ENCODE assay signal across 11 cellular contexts in genomic region chr18:63073481-63073880, GRCh38.
A peak's percentile ranks its signal among the peaks of the same experiment; 100 is the strongest.
DNase-seq lines count a peak whose midpoint lies in the region; ATAC-seq and TF ChIP-seq lines count a peak whose summit lies in the region.
"Had no signal": no experiment of that assay in that cellular context is flagged by ENCODE, and none has a peak within 500 bp of the region (broad histone marks: within the 10 kb centered on the region; RNA-seq: fewer than 3 reads in every experiment).

No MANE protein-coding gene starts in this region.

- CTCF ChIA-PET in activated CD4-positive, alpha-beta memory T cell treated with anti-CD3 and anti-CD28 coated beads for 36 hours (lab: Charles Lee) = interaction anchor here (0.6 kb wide), 1 partner anchor 393 kb away, joined by 4 read pairs; no protein-coding TSS in a partner anchor
- CTCF ChIA-PET in activated CD4-positive, alpha-beta memory T cell treated with anti-CD3 and anti-CD28 coated beads, Interleukin-2, amount 10 ng/mL, durations not matched to agents 7 days and 5 days (lab: Charles Lee) = interaction anchor here (1.3 to 1.4 kb wide), 3 partner anchors 15 to 57 kb away, joined by 4 to 11 read pairs (median 4); no protein-coding TSS in a partner anchor
- CTCF ChIA-PET in HEK293 (lab: Yijun Ruan, JAX) = interaction anchor here (0.6 to 1.0 kb wide), 4 partner anchors 37 to 369 kb away, joined by 3 to 4 read pairs (median 3); no protein-coding TSS in a partner anchor

- peaks cover 19% of the 10 kb centered on the region for H3K4me1 ChIP-seq in HEK293 (ENCODE audit: control insufficient read depth, insufficient read depth, low read length)

- POLR2A ChIA-PET in activated CD4-positive, alpha-beta memory T cell treated with anti-CD3 and anti-CD28 coated beads for 36 hours (lab: Charles Lee) = no interaction called here
- POLR2A ChIA-PET in activated CD4-positive, alpha-beta memory T cell treated with anti-CD3 and anti-CD28 coated beads, Interleukin-2, amount 10 ng/mL, durations not matched to agents 7 days and 5 days (lab: Charles Lee) = no interaction called here
- POLR2A ChIA-PET in HEK293 (lab: Yijun Ruan, JAX) = no interaction called here

- DNase-seq in activated CD4-positive, alpha-beta memory T cell treated with anti-CD3 and anti-CD28 coated beads for 36 hours = peak; percentile 37
- DNase-seq in activated CD4-positive, alpha-beta memory T cell treated with anti-CD3 and anti-CD28 coated beads, Interleukin-2, amount 10 ng/mL, durations not matched to agents 7 days and 5 days = no peak
- DNase-seq in NCI-H526 treated with DMSO at 0.1 percent for 48 hours (lab: John Stamatoyannopoulos, UW) (peak; percentile 48), naive B cell (peak; percentile 24), brain microvascular endothelial cell (no peak)

- H3K4me3 ChIP-seq in HEK293 (ENCODE audit: low read depth, low read length) = no peak overlapping the region
- no peak overlapping the region for H3K4me3 ChIP-seq in brain microvascular endothelial cell (ENCODE audit: low read depth, low read length)
- H3K4me3 ChIP-seq: BLaER1 treated with 17β-estradiol and CSF1 and Interleukin-3, amounts not matched to agents 10 nM and 100 nM; SJSA1 had no signal

- H3K36me3 ChIP-seq in HEK293 (ENCODE audit: control insufficient read depth in 2 of 2, insufficient read depth in 1 of 2, low read length in 2 of 2) (no peaks in the 10 kb centered on the region), brain microvascular endothelial cell (replicated peaks) (no peaks in the 10 kb centered on the region)
- H3K36me3 ChIP-seq: BLaER1 treated with 17β-estradiol and CSF1 and Interleukin-3, amounts not matched to agents 10 nM and 100 nM; SJSA1 had no signal

- ATAC-seq in naive B cell (ENCODE audit: low read depth in 2 of 2) (peak; percentile 61 to 65), GM19023 (IDR thresholded peaks at IDR 0.05; ENCODE audit: unreplicated experiment) (no peak), HG03460 (IDR thresholded peaks at IDR 0.05; ENCODE audit: unreplicated experiment) (no peak)

- H3K27ac ChIP-seq in HEK293 (ENCODE audit: extremely low read depth, low read depth, low read length) = no peak overlapping the region
- H3K27ac ChIP-seq in brain microvascular endothelial cell = no peak overlapping the region
- H3K27ac ChIP-seq: BLaER1 treated with 17β-estradiol and CSF1 and Interleukin-3, amounts not matched to agents 10 nM and 100 nM; SJSA1 had no signal

- peaks cover 10% of the 10 kb centered on the region for H3K27me3 Mint-ChIP-seq in activated CD4-positive, alpha-beta memory T cell treated with anti-CD3 and anti-CD28 coated beads for 36 hours
- H3K27me3 Mint-ChIP-seq in activated CD4-positive, alpha-beta memory T cell treated with anti-CD3 and anti-CD28 coated beads, Interleukin-2, amount 10 ng/mL, durations not matched to agents 7 days and 5 days = peaks cover 34% of the 10 kb centered on the region
- no peaks in the 10 kb centered on the region for H3K27me3 Mint-ChIP-seq in naive B cell

- no peaks in the 10 kb centered on the region for H3K9me3 Mint-ChIP-seq in activated CD4-positive, alpha-beta memory T cell treated with anti-CD3 and anti-CD28 coated beads for 36 hours
- H3K9me3 Mint-ChIP-seq in activated CD4-positive, alpha-beta memory T cell treated with anti-CD3 and anti-CD28 coated beads, Interleukin-2, amount 10 ng/mL, durations not matched to agents 7 days and 5 days = no peaks in the 10 kb centered on the region
- peaks cover 0 to 7% (median 1%) of the 10 kb centered on the region in 7 donors for H3K9me3 Mint-ChIP-seq in naive B cell
- H3K9me3 Mint-ChIP-seq: naive thymus-derived CD8-positive, alpha-beta T cell had no signal

- no peaks in the 10 kb centered on the region for H3K9me3 ChIP-seq in HEK293 (ENCODE audit: control insufficient read depth, insufficient read depth, low read depth, low read length)
- H3K9me3 ChIP-seq: SJSA1 had no signal

- H3K27ac Mint-ChIP-seq in activated CD4-positive, alpha-beta memory T cell treated with anti-CD3 and anti-CD28 coated beads for 36 hours = no peak overlapping the region
- H3K27ac Mint-ChIP-seq in activated CD4-positive, alpha-beta memory T cell treated with anti-CD3 and anti-CD28 coated beads, Interleukin-2, amount 10 ng/mL, durations not matched to agents 7 days and 5 days = no peak overlapping the region
- H3K27ac Mint-ChIP-seq in naive B cell = no peak overlapping the region
- H3K27ac Mint-ChIP-seq: naive thymus-derived CD8-positive, alpha-beta T cell had no signal

- peaks cover 11% of the 10 kb centered on the region for H3K4me1 Mint-ChIP-seq in activated CD4-positive, alpha-beta memory T cell treated with anti-CD3 and anti-CD28 coated beads for 36 hours (ENCODE audit: low read depth)
- H3K4me1 Mint-ChIP-seq in activated CD4-positive, alpha-beta memory T cell treated with anti-CD3 and anti-CD28 coated beads, Interleukin-2, amount 10 ng/mL, durations not matched to agents 7 days and 5 days = peaks cover 13% of the 10 kb centered on the region
- peaks cover 14 to 18% (median 17%) of the 10 kb centered on the region in 3 donors for H3K4me1 Mint-ChIP-seq in naive B cell

- H3K36me3 Mint-ChIP-seq in activated CD4-positive, alpha-beta memory T cell treated with anti-CD3 and anti-CD28 coated beads for 36 hours = no peaks in the 10 kb centered on the region
- H3K36me3 Mint-ChIP-seq in activated CD4-positive, alpha-beta memory T cell treated with anti-CD3 and anti-CD28 coated beads, Interleukin-2, amount 10 ng/mL, durations not matched to agents 7 days and 5 days (ENCODE audit: low read depth) = no peaks in the 10 kb centered on the region
- no peaks in the 10 kb centered on the region for H3K36me3 Mint-ChIP-seq in naive B cell
- H3K36me3 Mint-ChIP-seq: naive thymus-derived CD8-positive, alpha-beta T cell had no signal

- TF ChIP-seq CTCF in HEK293 (tag by site-specific recombination; IDR thresholded peaks at IDR 0.05) = 0 out of 2 replicates have a peak, but pooled peaks have one; percentile 27
- TF ChIP-seq CTCF in brain microvascular endothelial cell (IDR thresholded peaks at IDR 0.05; ENCODE audit: low read depth, low read length, missing control alignments) = no peak

- intact Hi-C loops in activated CD4-positive, alpha-beta memory T cell treated with anti-CD3 and anti-CD28 coated beads for 36 hours (cut with micrococcal nuclease) = loop anchor here (5.0 kb wide), 1 partner anchor 56 kb away; no protein-coding TSS in a partner anchor

- in situ Hi-C loops in brain microvascular endothelial cell (cut with HindIII; ENCODE audit: low pct_ligation_motif_present, low sequenced_read_pairs) = no loop called here

- H3K4me3 Mint-ChIP-seq in activated CD4-positive, alpha-beta memory T cell treated with anti-CD3 and anti-CD28 coated beads for 36 hours = no peak overlapping the region
- no peak overlapping the region for H3K4me3 Mint-ChIP-seq in activated CD4-positive, alpha-beta memory T cell treated with anti-CD3 and anti-CD28 coated beads, Interleukin-2, amount 10 ng/mL, durations not matched to agents 7 days and 5 days
- H3K4me3 Mint-ChIP-seq in naive B cell = peak overlapping the region in 1 of 8 donors; percentile 68

- no peaks in the 10 kb centered on the region for H3K27me3 ChIP-seq in brain microvascular endothelial cell (replicated peaks)
- H3K27me3 ChIP-seq: BLaER1 treated with 17β-estradiol and CSF1 and Interleukin-3, amounts not matched to agents 10 nM and 100 nM; SJSA1 had no signal

TF ChIP-seq in HEK293, 187 proteins besides CTCF, POLR2A, EP300 and RAD21:
- TF ChIP-seq ZFP41 (tag by site-specific recombination; IDR thresholded peaks at IDR 0.05; ENCODE audit: borderline replicate concordance) (no peak), GFI1B (tag by site-specific recombination; IDR thresholded peaks at IDR 0.05) (no peak), ZNF549 (tag by site-specific recombination; IDR thresholded peaks at IDR 0.05) (no peak), MEIS1 (CRISPR knock-in tag; IDR thresholded peaks at IDR 0.05; ENCODE audit: borderline replicate concordance) (no peak), ZNF280C (tag by site-specific recombination; IDR thresholded peaks at IDR 0.05) (no peak), ZSCAN16 (tag by site-specific recombination; IDR thresholded peaks at IDR 0.05) (no peak), ZNF701 (tag by site-specific recombination; IDR thresholded peaks at IDR 0.05) (no peak)

Comparison
In these comparisons a context has a peak if more than half of its experiments do, and no peak if none do; other contexts are left out.
1. DNase-seq: peak in activated CD4-positive, alpha-beta memory T cell treated with anti-CD3 and anti-CD28 coated beads for 36 hours (single experiment), NCI-H526 treated with DMSO at 0.1 percent for 48 hours (single experiment) and naive B cell (single experiment); none in activated CD4-positive, alpha-beta memory T cell treated with anti-CD3 and anti-CD28 coated beads, Interleukin-2, amount 10 ng/mL, durations not matched to agents 7 days and 5 days (single experiment) and brain microvascular endothelial cell (single experiment).
2. ATAC-seq: peak in naive B cell (2 of 2); none in GM19023 (single experiment) and HG03460 (single experiment).